1 cellular context compared by ENCODE assay signal in the genomic region with DNA sequence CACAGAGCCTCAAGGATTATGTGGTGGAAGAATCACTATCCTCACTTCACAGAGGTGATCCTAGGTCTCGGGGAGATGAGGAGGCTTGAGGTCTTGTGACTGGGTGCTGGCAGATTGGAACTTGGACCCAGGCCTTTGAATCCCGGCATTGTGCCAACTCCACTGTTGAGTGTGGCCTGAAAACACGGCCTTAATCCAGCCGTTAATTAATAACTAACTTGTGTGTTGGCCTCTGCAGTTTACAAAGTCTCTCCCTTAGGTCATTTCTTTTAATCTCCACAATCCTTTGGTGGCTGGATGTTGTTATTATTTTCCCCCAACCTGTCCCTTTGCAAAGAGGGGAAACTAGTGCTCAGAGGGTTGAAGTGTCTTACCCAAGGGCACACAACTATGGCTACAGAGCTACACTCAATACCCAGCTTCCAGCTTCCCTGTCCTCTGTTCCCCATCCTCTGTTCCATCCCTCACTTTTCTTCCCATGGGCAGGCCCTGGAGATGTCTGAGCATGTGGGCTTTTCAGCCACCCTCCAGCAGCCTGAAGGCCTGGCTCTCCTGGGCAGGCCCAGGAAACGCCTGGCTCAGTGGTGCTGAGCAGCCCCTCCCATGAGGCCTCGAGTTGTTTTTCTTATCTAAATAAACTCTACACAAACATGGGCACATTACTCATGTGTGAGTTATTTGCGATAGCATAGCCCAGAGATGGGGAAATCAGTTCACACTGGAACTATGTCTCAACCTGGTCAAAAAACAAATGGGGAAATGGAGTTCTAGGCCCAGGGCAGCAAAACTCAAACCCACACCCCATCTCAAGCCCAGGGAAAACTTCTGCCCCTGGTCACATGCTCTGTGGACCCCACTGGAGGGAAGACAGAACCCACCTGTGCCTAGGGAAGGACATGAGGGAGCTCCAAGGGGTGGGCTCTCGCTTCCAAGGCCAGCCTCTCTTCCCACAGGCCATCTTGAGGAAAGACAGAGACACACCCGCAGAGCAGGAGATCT.
TF ChIP-seq lines count a peak whose summit lies in the region.

No MANE protein-coding gene starts in this region.

TF ChIP-seq in HepG2, 621 proteins besides CTCF, POLR2A, EP300 and RAD21 (continued from another document and continues in another):
- TF ChIP-seq MEIS1 (CRISPR knock-in tag; IDR thresholded peaks at IDR 0.05; ENCODE audit: borderline replicate concordance) (no peak), NFIC (IDR thresholded peaks at IDR 0.05; ENCODE audit: low read length) (peak; percentile 78), DNMT1 (CRISPR knock-in tag; IDR thresholded peaks at IDR 0.05) (no peak), PHF5A (CRISPR knock-in tag; IDR thresholded peaks at IDR 0.05; ENCODE audit: low read depth, unreplicated experiment) (peak; percentile 22), TEAD3 (CRISPR knock-in tag; optimal IDR thresholded peaks at IDR 0.05; ENCODE audit: borderline replicate concordance) (peak; percentile 90), ZNF143 (CRISPR knock-in tag; IDR thresholded peaks at IDR 0.05) (no peak), YY1 (IDR thresholded peaks at IDR 0.05; ENCODE audit: insufficient read depth, insufficient replicate concordance, low read depth, low read length) (no peak), MED1 (CRISPR knock-in tag; IDR thresholded peaks at IDR 0.05) (peak; percentile 81), FOXC1 (CRISPR knock-in tag; IDR thresholded peaks at IDR 0.05; ENCODE audit: borderline replicate concordance) (peak; percentile 66; the same call in 1 of the 2 replicates), ARNT2 (CRISPR knock-in tag; IDR thresholded peaks at IDR 0.05; ENCODE audit: low read depth) (no peak; the same call in 1 of the 2 replicates), ZBTB21 (CRISPR knock-in tag; IDR thresholded peaks at IDR 0.05) (no peak), SALL2 (CRISPR knock-in tag; IDR thresholded peaks at IDR 0.05) (peak; percentile 68; the same call in 1 of the 2 replicates), ZNF790 (CRISPR knock-in tag; IDR thresholded peaks at IDR 0.05; ENCODE audit: borderline replicate concordance) (no peak), ZKSCAN5 (CRISPR knock-in tag; IDR thresholded peaks at IDR 0.05) (peak; percentile 90), ZNF546 (CRISPR knock-in tag; conservative IDR thresholded peaks at IDR 0.05) (no peak), TAF1 (CRISPR knock-in tag; IDR thresholded peaks at IDR 0.05) (peak; percentile 34), ZNF776 (CRISPR knock-in tag; IDR thresholded peaks at IDR 0.05) (no peak), NKX3-1 (CRISPR knock-in tag; IDR thresholded peaks at IDR 0.05) (peak; percentile 36; the same call in 1 of the 2 replicates), KMT2B (CRISPR knock-in tag; IDR thresholded peaks at IDR 0.05) (no peak), ZFY (CRISPR knock-in tag; IDR thresholded peaks at IDR 0.05) (peak; percentile 88), GABPA (IDR thresholded peaks at IDR 0.05; ENCODE audit: low read depth, low read length) (no peak), GABPA (CRISPR knock-in tag; IDR thresholded peaks at IDR 0.05; ENCODE audit: low read depth) (peak; percentile 44; the same call in 1 of the 2 replicates), ELF1 (CRISPR knock-in tag; IDR thresholded peaks at IDR 0.05) (peak; percentile 38; the same call in 1 of the 2 replicates), TRAFD1 (CRISPR knock-in tag; IDR thresholded peaks at IDR 0.05; ENCODE audit: borderline replicate concordance) (peak; percentile 43; the same call in 1 of the 2 replicates), MED8 (CRISPR knock-in tag; IDR thresholded peaks at IDR 0.05; ENCODE audit: insufficient replicate concordance) (no peak), MIER3 (CRISPR knock-in tag; IDR thresholded peaks at IDR 0.05; ENCODE audit: borderline replicate concordance) (peak; percentile 36; the same call in 1 of the 2 replicates), IKZF4 (CRISPR knock-in tag; IDR thresholded peaks at IDR 0.05; ENCODE audit: borderline replicate concordance, low read depth, not compliant biosample characterization) (no peak), ETV6 (CRISPR knock-in tag; conservative IDR thresholded peaks at IDR 0.05) (no peak), RBAK (CRISPR knock-in tag; IDR thresholded peaks at IDR 0.05) (no peak), ZNF569 (CRISPR knock-in tag; IDR thresholded peaks at IDR 0.05; ENCODE audit: borderline replicate concordance) (no peak), HOXA5 (CRISPR knock-in tag; IDR thresholded peaks at IDR 0.05) (peak; percentile 87), ZNF558 (CRISPR knock-in tag; IDR thresholded peaks at IDR 0.05; ENCODE audit: borderline replicate concordance) (no peak), ZNF580 (CRISPR knock-in tag; IDR thresholded peaks at IDR 0.05; ENCODE audit: borderline replicate concordance, low read depth) (peak; percentile 30; the same call in 1 of the 2 replicates), PPARG (CRISPR knock-in tag; conservative IDR thresholded peaks at IDR 0.05) (no peak), ZFP82 (CRISPR knock-in tag; IDR thresholded peaks at IDR 0.05; ENCODE audit: borderline replicate concordance) (no peak), MAX (IDR thresholded peaks at IDR 0.05) (peak; percentile 30; the same call in 1 of the 2 replicates), CREBL2 (CRISPR knock-in tag; IDR thresholded peaks at IDR 0.05; ENCODE audit: borderline replicate concordance) (no peak), ZNF792 (CRISPR knock-in tag; IDR thresholded peaks at IDR 0.05) (no peak), ZNF260 (CRISPR knock-in tag; IDR thresholded peaks at IDR 0.05; ENCODE audit: borderline replicate concordance, low read depth) (no peak), HOXA3 (CRISPR knock-in tag; IDR thresholded peaks at IDR 0.05) (peak; percentile 51), MTERF4 (CRISPR knock-in tag; IDR thresholded peaks at IDR 0.05) (no peak), IKZF5 (CRISPR knock-in tag; IDR thresholded peaks at IDR 0.05) (no peak)
- TF ChIP-seq, protein P1, sequence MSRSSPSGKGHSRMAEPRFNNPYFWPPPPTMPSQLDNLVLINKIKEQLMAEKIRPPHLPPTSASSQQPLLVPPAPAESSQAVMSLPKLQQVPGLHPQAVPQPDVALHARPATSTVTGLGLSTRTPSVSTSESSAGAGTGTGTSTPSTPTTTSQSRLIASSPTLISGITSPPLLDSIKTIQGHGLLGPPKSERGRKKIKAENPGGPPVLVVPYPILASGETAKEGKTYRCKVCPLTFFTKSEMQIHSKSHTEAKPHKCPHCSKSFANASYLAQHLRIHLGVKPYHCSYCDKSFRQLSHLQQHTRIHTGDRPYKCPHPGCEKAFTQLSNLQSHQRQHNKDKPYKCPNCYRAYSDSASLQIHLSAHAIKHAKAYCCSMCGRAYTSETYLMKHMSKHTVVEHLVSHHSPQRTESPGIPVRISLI (CRISPR knock-in tag; IDR thresholded peaks at IDR 0.05; ENCODE audit: borderline replicate concordance): no peak
- TF ChIP-seq, protein P2, sequence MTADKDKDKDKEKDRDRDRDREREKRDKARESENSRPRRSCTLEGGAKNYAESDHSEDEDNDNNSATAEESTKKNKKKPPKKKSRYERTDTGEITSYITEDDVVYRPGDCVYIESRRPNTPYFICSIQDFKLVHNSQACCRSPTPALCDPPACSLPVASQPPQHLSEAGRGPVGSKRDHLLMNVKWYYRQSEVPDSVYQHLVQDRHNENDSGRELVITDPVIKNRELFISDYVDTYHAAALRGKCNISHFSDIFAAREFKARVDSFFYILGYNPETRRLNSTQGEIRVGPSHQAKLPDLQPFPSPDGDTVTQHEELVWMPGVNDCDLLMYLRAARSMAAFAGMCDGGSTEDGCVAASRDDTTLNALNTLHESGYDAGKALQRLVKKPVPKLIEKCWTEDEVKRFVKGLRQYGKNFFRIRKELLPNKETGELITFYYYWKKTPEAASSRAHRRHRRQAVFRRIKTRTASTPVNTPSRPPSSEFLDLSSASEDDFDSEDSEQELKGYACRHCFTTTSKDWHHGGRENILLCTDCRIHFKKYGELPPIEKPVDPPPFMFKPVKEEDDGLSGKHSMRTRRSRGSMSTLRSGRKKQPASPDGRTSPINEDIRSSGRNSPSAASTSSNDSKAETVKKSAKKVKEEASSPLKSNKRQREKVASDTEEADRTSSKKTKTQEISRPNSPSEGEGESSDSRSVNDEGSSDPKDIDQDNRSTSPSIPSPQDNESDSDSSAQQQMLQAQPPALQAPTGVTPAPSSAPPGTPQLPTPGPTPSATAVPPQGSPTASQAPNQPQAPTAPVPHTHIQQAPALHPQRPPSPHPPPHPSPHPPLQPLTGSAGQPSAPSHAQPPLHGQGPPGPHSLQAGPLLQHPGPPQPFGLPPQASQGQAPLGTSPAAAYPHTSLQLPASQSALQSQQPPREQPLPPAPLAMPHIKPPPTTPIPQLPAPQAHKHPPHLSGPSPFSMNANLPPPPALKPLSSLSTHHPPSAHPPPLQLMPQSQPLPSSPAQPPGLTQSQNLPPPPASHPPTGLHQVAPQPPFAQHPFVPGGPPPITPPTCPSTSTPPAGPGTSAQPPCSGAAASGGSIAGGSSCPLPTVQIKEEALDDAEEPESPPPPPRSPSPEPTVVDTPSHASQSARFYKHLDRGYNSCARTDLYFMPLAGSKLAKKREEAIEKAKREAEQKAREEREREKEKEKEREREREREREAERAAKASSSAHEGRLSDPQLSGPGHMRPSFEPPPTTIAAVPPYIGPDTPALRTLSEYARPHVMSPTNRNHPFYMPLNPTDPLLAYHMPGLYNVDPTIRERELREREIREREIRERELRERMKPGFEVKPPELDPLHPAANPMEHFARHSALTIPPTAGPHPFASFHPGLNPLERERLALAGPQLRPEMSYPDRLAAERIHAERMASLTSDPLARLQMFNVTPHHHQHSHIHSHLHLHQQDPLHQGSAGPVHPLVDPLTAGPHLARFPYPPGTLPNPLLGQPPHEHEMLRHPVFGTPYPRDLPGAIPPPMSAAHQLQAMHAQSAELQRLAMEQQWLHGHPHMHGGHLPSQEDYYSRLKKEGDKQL (CRISPR knock-in tag; IDR thresholded peaks at IDR 0.05; ENCODE audit: low read depth): peak; percentile 80
- TF ChIP-seq, protein P3, sequence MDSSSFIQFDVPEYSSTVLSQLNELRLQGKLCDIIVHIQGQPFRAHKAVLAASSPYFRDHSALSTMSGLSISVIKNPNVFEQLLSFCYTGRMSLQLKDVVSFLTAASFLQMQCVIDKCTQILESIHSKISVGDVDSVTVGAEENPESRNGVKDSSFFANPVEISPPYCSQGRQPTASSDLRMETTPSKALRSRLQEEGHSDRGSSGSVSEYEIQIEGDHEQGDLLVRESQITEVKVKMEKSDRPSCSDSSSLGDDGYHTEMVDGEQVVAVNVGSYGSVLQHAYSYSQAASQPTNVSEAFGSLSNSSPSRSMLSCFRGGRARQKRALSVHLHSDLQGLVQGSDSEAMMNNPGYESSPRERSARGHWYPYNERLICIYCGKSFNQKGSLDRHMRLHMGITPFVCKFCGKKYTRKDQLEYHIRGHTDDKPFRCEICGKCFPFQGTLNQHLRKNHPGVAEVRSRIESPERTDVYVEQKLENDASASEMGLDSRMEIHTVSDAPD (CRISPR knock-in tag; IDR thresholded peaks at IDR 0.05): no peak
- TF ChIP-seq, protein P4, sequence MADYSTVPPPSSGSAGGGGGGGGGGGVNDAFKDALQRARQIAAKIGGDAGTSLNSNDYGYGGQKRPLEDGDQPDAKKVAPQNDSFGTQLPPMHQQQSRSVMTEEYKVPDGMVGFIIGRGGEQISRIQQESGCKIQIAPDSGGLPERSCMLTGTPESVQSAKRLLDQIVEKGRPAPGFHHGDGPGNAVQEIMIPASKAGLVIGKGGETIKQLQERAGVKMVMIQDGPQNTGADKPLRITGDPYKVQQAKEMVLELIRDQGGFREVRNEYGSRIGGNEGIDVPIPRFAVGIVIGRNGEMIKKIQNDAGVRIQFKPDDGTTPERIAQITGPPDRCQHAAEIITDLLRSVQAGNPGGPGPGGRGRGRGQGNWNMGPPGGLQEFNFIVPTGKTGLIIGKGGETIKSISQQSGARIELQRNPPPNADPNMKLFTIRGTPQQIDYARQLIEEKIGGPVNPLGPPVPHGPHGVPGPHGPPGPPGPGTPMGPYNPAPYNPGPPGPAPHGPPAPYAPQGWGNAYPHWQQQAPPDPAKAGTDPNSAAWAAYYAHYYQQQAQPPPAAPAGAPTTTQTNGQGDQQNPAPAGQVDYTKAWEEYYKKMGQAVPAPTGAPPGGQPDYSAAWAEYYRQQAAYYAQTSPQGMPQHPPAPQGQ (CRISPR knock-in tag; IDR thresholded peaks at IDR 0.05; ENCODE audit: borderline replicate concordance): no peak
